ENCODE assay signal across 17 cellular contexts in the genomic region with DNA sequence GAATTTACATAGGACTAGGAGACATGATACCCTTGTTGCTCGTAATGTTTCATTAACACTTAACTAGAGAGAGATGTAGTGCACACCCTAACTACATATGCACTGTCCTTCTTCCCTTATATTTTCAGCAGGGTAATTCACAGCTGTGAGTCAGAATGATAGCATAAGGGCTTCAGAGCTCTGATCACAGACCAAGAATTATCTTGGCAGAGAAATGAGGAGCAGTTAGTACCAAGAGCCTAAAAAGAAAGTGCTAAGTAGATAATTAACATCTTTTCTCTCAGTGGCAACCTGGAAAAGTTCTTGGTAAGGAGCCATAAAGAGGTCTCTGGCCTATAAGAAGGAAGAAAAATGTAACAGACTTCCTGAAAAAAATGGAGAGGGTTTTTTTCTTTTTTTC. TPM values are rescaled to one million over a fixed set of nuclear protein-coding genes. Genes with fewer than 3 reads are reported as not detected.
DNase-seq lines count a peak whose midpoint lies in the region; ATAC-seq and TF ChIP-seq lines count a peak whose summit lies in the region.
"Had no signal": no experiment of that assay in that cellular context is flagged by ENCODE, and none has a peak within 500 bp of the region (broad histone marks: within the 10 kb centered on the region; RNA-seq: fewer than 3 reads in every experiment).

No MANE protein-coding gene starts in this region.

- H3K4me3 ChIP-seq in epithelial cell of proximal tubule (ENCODE audit: low read depth, low read length): no peak overlapping the region
- H3K4me3 ChIP-seq: prostate gland, thyroid gland had no signal

- ATAC-seq in HG02623 (IDR thresholded peaks at IDR 0.05; ENCODE audit: unreplicated experiment) (no peak), GM18519 (IDR thresholded peaks at IDR 0.05; ENCODE audit: low FRiP score, unreplicated experiment) (no peak), GM19455 (IDR thresholded peaks at IDR 0.05; ENCODE audit: unreplicated experiment) (no peak)
- ATAC-seq: natural killer cell, Panc1, SK-N-SH treated with all-trans-retinoic acid at 6 μM for 48 hours had no signal

- DNase-seq in DMS 273 (lab: John Stamatoyannopoulos, UW; ENCODE audit: unreplicated experiment): peak; percentile 34
- DNase-seq in DMS 273 treated with DMSO at 0.1 percent for 48 hours (lab: John Stamatoyannopoulos, UW): no peak
- DNase-seq in NCI-H226: peak; percentile 24
- DNase-seq in epithelial cell of proximal tubule (ENCODE audit: low read depth): peak; percentile 4
- peak; percentile 14 for DNase-seq in occipital lobe (lab: John Stamatoyannopoulos, UW)
- DNase-seq: activated CD4-positive, alpha-beta T cell treated with anti-CD3 and anti-CD28 coated beads for 48 hours; activated gamma-delta T cell; aorta; DMS79 treated with DMSO at 0.1 percent for 48 hours; natural killer cell; thyroid gland had no signal

- no peak for TF ChIP-seq CTCF in epithelial cell of proximal tubule (conservative IDR thresholded peaks at IDR 0.05; ENCODE audit: low read depth, low read length)

RNA-seq across cellular contexts. Expression of gene GRIK2, which starts 35.8 kb away (rescaled TPM):
- 0.86 TPM in 1 of 2 replicates, not detected in the other for total RNA-seq in epithelial cell of proximal tubule
- 82.7 TPM for total RNA-seq in occipital lobe
- total RNA-seq: natural killer cell had no signal

Comparison
In these comparisons a context has a peak if more than half of its experiments do, and no peak if none do; other contexts are left out.
1. RNA of gene GRIK2, which starts 35.8 kb away (total RNA-seq): 82.7 TPM in occipital lobe (single experiment); 0.86 TPM in epithelial cell of proximal tubule; every median in the first group is over 10 times any median in the second.